Comparison of ENCODE assay signal across 19 cellular contexts in the genomic region with DNA sequence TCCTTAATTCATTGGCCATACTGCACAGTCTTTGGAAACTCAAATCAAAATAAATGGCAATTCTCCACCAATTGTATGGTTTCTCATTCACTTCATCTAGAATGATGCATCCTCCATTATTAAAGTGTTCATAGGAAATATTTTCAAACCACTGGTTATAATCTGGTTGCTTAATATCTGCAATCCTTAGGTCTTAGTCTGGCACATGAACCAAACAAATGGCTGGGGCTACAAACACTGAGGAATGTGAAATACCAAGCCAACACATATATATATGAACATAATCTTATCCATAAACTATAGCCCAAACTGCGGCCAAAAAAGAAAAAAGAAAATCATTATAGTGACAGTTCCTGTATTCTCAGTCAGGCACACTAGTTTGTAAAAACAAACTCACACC. TPM values are rescaled to one million over a fixed set of nuclear protein-coding genes. Genes with fewer than 3 reads are reported as not detected.
DNase-seq lines count a peak whose midpoint lies in the region; ATAC-seq and TF ChIP-seq lines count a peak whose summit lies in the region.
"Had no signal": no experiment of that assay in that cellular context is flagged by ENCODE, and none has a peak within 500 bp of the region (broad histone marks: within the 10 kb centered on the region; RNA-seq: fewer than 3 reads in every experiment).

No MANE protein-coding gene starts in this region.

- H2AFZ ChIP-seq in ACC112 (ENCODE audit: low read length, unreplicated experiment) (no peak overlapping the region), GM23248 (no peak overlapping the region)

- in situ Hi-C loops in GM23248 (cut with MboI) = no loop called here

- no peaks in the 10 kb centered on the region for H3K9me3 ChIP-seq in GM23248 (ENCODE audit: low read depth)
- no peaks in the 10 kb centered on the region for H3K9me3 ChIP-seq in colonic mucosa
- H3K9me3 ChIP-seq: body of pancreas, neutrophil, Peyer's patch, stomach, tibial nerve had no signal

- H3K4me3 ChIP-seq in ACC112 (ENCODE audit: low read depth, low read length) (peak overlapping the region; percentile 35; the same call in 1 of the 2 replicates), GM23248 (peak overlapping the region; percentile 49), cardiac fibroblast (replicated peaks in 1 of 2; ENCODE audit: low read depth in 2 of 2, low read length in 2 of 2) (no peak overlapping the region), colonic mucosa (no peak overlapping the region)
- H3K4me3 ChIP-seq: body of pancreas, lung, Peyer's patch, stomach, tibial nerve had no signal

- POLR2A ChIA-PET in RWPE1 (lab: Yijun Ruan, JAX; ENCODE audit: low non-redundant PET) = no interaction called here

- H3K27me3 ChIP-seq in ACC112 (ENCODE audit: insufficient read depth, low read length) (no peaks in the 10 kb centered on the region), GM23248 (replicated peaks; ENCODE audit: insufficient read depth) (no peaks in the 10 kb centered on the region), colonic mucosa (no peaks in the 10 kb centered on the region)
- H3K27me3 ChIP-seq: body of pancreas, neutrophil, Peyer's patch, stomach, tibial nerve had no signal

- H3K4me2 ChIP-seq in GM23248 (ENCODE audit: unreplicated experiment) = peak overlapping the region; percentile 84

- CTCF ChIA-PET in RWPE1 (lab: Yijun Ruan, JAX) = interaction anchor here (0.7 kb wide), 1 partner anchor 267 kb away, joined by 3 read pairs; no protein-coding TSS in a partner anchor

- peaks cover 50% of the 10 kb centered on the region for H3F3A ChIP-seq in GM23248 (ENCODE audit: insufficient read depth)

- TF ChIP-seq CTCF in cardiac fibroblast (IDR thresholded peaks at IDR 0.05; ENCODE audit: low read depth, low read length) (no peak), colonic mucosa (IDR thresholded peaks at IDR 0.05) (no peak), RWPE1 (conservative IDR thresholded peaks at IDR 0.05; ENCODE audit: low read depth) (no peak)

- 89 to 96% methylated on average over 1 of the region's 1 CpG for WGBS in GM23248 (ENCODE audit: low coverage in 1 of 2, low lambda C conversion rate in 2 of 2, missing lambda C conversion rate in 2 of 2), 2 experiments

- DNase-seq in GM23248 (peak; percentile 70), cardiac fibroblast (ENCODE audit: low read depth in 2 of 2) (peak; percentile 33 to 59), iris pigment epithelial cell (ENCODE audit: low read depth) (peak; percentile 84), colonic mucosa (no peak), hypothalamus (lab: John Stamatoyannopoulos, UW) (no peak), RWPE1 (ENCODE audit: low spot score) (no peak)
- DNase-seq: activated CD4-positive, alpha-beta T cell treated with anti-CD3 and anti-CD28 coated beads for 4 hours; body of pancreas; C1 segment of cervical spinal cord; Calu3; NCI-H1417; NCI-H510A treated with DMSO at 0.1 percent for 48 hours; Peyer's patch; stomach had no signal

- H3K36me3 ChIP-seq in ACC112 (ENCODE audit: insufficient read depth, low read length) (peaks cover 9% of the 10 kb centered on the region; the same call in 1 of the 2 replicates), GM23248 (ENCODE audit: low read depth) (peaks cover 32% of the 10 kb centered on the region), colonic mucosa (no peaks in the 10 kb centered on the region)

- no peak for ATAC-seq in GM21717 (IDR thresholded peaks at IDR 0.05; ENCODE audit: unreplicated experiment)
- ATAC-seq: body of pancreas had no signal

- no peaks in the 10 kb centered on the region for H3K9me2 ChIP-seq in GM23248 (ENCODE audit: insufficient read depth)

- no peaks in the 10 kb centered on the region for H3K79me2 ChIP-seq in ACC112 (ENCODE audit: control insufficient read depth, insufficient read depth, low read length, unreplicated experiment)
- 0 out of 2 replicates have a peak, but pooled peaks cover 19% of the 10 kb centered on the region for H3K79me2 ChIP-seq in GM23248 (ENCODE audit: insufficient read depth)

- H3K9ac ChIP-seq in GM23248 = peak overlapping the region; percentile 43; the same call in 1 of the 2 replicates
- H3K9ac ChIP-seq in colonic mucosa (ENCODE audit: low read depth in 2 of 2, low read length in 2 of 2) = no peak overlapping the region

- H3K27ac ChIP-seq in ACC112 (ENCODE audit: low read depth, low read length) (peak overlapping the region; percentile 64), GM23248 (peak overlapping the region; percentile 86), colonic mucosa (no peak overlapping the region), RWPE1 (no peak overlapping the region)
- H3K27ac ChIP-seq: body of pancreas, neutrophil, Peyer's patch, stomach, tibial nerve had no signal

- no peaks in the 10 kb centered on the region for H4K20me1 ChIP-seq in GM23248 (ENCODE audit: insufficient read depth)

- intact Hi-C loops in colonic mucosa (cut with DNase I) = no loop called here

- peaks cover 21% of the 10 kb centered on the region for H3K4me1 ChIP-seq in ACC112 (ENCODE audit: control insufficient read depth, insufficient read depth, low read length, unreplicated experiment)
- H3K4me1 ChIP-seq in GM23248 (ENCODE audit: insufficient read depth) = peaks cover 25% of the 10 kb centered on the region
- H3K4me1 ChIP-seq in colonic mucosa = no peaks in the 10 kb centered on the region
- H3K4me1 ChIP-seq: body of pancreas, Peyer's patch had no signal

RNA-seq across cellular contexts. Expression of a gene that starts 5.7 kb away (rescaled TPM):
- 1.0 and 1.5 TPM in 2 replicates for total RNA-seq in GM23248 (2014; rRNA removed; shearing (Covaris generic))
- 0.26 and 0.28 TPM in 2 replicates for polyA plus RNA-seq in GM23248 (2016; fragmentation: Nextera tagmentation; extraction: Ambion mirVana)
- 1 to 10 TPM; 1.4 TPM for total RNA-seq in colonic mucosa

RNA-seq across cellular contexts. Expression of a gene that starts 25.2 kb away (rescaled TPM):
- total RNA-seq in GM23248 (2014; rRNA removed; shearing (Covaris generic)) = 118 and 152 TPM in 2 replicates
- 167 and 178 TPM in 2 replicates for polyA plus RNA-seq in GM23248 (2016; fragmentation: Nextera tagmentation; extraction: Ambion mirVana)
- total RNA-seq in colonic mucosa = 100 to 1,000 TPM; 120 to 133 TPM

RNA-seq across cellular contexts. Expression of a gene that starts 56.8 kb away (rescaled TPM):
- total RNA-seq in GM23248 (2014; rRNA removed; shearing (Covaris generic)) = 29.5 and 37.6 TPM in 2 replicates
- 21.2 and 23.7 TPM in 2 replicates for polyA plus RNA-seq in GM23248 (2016; fragmentation: Nextera tagmentation; extraction: Ambion mirVana)
- 10 to 100 TPM; 26.5 to 34.2 TPM for total RNA-seq in colonic mucosa

Comparison
In these comparisons a context has a peak if more than half of its experiments do, and no peak if none do; other contexts are left out.
1. H3K27ac ChIP-seq: peak in ACC112 (single experiment) and GM23248 (single experiment); none in colonic mucosa (single experiment) and RWPE1 (single experiment).
2. H3K4me3 ChIP-seq: peak in ACC112 (single experiment) and GM23248 (single experiment); none in cardiac fibroblast (0 of 2) and colonic mucosa (single experiment).
3. DNase-seq: peak in GM23248 (single experiment), cardiac fibroblast (2 of 2) and iris pigment epithelial cell (single experiment); none in colonic mucosa (single experiment), hypothalamus (0 of 51) and RWPE1 (single experiment).